8 cellular contexts compared by ENCODE assay signal in the genomic region with DNA sequence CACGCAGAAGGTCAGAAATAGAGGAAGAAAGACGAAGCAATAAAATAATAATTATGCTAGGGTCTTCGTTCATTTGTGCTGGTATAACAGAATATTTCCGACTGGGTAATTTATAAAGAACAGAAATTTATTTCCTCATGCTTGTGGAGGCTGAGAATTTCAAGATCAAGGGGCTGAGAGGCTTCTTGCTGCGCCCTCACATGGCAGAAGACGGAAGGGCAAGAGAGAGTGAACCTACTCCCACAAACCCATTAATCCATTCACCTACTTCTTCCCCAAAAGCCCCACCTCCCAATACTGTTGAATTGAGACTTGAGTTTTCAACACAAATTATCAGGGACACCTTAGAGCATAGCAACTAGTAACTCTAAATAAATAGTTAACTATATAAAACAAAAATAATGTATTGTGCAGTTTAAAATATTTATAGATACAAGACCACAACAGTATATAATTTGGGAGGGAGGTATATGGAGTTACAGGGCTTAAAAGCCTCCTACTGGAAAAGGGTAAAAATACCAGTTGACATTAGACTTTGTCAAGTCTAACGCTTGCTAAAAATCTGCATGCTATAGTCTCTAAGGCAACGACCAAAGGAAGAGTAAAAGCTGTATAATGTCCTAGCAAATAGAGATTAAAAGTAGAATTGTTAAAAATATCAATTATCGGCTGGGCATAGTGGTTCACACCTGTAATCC. TPM values are rescaled to one million over a fixed set of nuclear protein-coding genes. Genes with fewer than 3 reads are reported as not detected.
DNase-seq lines count a peak whose midpoint lies in the region; ATAC-seq and TF ChIP-seq lines count a peak whose summit lies in the region.

No MANE protein-coding gene starts in this region.

- TF ChIP-seq RAD21 in neural cell (conservative IDR thresholded peaks at IDR 0.05), result no peak

- no peak overlapping the region for H3K4me2 ChIP-seq in DOHH2 (ENCODE audit: low read length)
- no peak overlapping the region for H3K4me2 ChIP-seq in neural cell (ENCODE audit: low read length)

- no peak overlapping the region for H2AFZ ChIP-seq in neural cell (ENCODE audit: low read depth, low read length)

- no peak overlapping the region for H3K4me3 Mint-ChIP-seq in T-cell

- H3K36me3 ChIP-seq in DOHH2 (ENCODE audit: control insufficient read depth, low read length) (no peaks in the 10 kb centered on the region), neural cell (ENCODE audit: insufficient read depth, low read length) (no peaks in the 10 kb centered on the region)

- TF ChIP-seq EP300 in neural cell (conservative IDR thresholded peaks at IDR 0.05; ENCODE audit: poor library complexity, severe bottlenecking), result no peak

- peaks cover 0 to 2% of the 10 kb centered on the region in 2 donors for H3K27me3 Mint-ChIP-seq in T-cell

- H3K9me3 Mint-ChIP-seq in T-cell, result no peaks in the 10 kb centered on the region

- no peak overlapping the region for H3K27ac Mint-ChIP-seq in T-cell

- H3K9me2 ChIP-seq in DOHH2 (replicated peaks; ENCODE audit: control insufficient read depth, low read length) (no peaks in the 10 kb centered on the region), neural cell (ENCODE audit: insufficient read depth, low read length) (no peaks in the 10 kb centered on the region)

- H3K79me2 ChIP-seq in DOHH2 (ENCODE audit: control insufficient read depth, low read length) (no peaks in the 10 kb centered on the region), neural cell (replicated peaks; ENCODE audit: insufficient read depth, low read length) (no peaks in the 10 kb centered on the region)

- POLR2A ChIA-PET in T-cell (lab: Charles Lee), result no interaction called here

- H3K4me1 ChIP-seq in DOHH2 (ENCODE audit: control insufficient read depth, low read length), result no peaks in the 10 kb centered on the region

- H3K36me3 Mint-ChIP-seq in T-cell, result no peaks in the 10 kb centered on the region

- H3K27ac ChIP-seq in DOHH2 (ENCODE audit: low read depth, low read length) (no peak overlapping the region), neural cell (ENCODE audit: low read length) (no peak overlapping the region)

- H3K27me3 ChIP-seq in DOHH2 (ENCODE audit: control insufficient read depth, low read length), result peaks cover 14% of the 10 kb centered on the region
- no peaks in the 10 kb centered on the region for H3K27me3 ChIP-seq in neural cell (ENCODE audit: insufficient read depth, low read depth, low read length)

- DNase-seq in T-cell, result peak in 24 of 34 experiments; percentile 4 to 41 (median 26)
- DNase-seq in dermis blood vessel endothelial cell, result peak; percentile 69
- DNase-seq in NCI-H1930 (lab: John Stamatoyannopoulos, UW), result no peak

- H3K9ac ChIP-seq in neural cell (ENCODE audit: low read length), result no peak overlapping the region

- TF ChIP-seq CTCF in DOHH2 (IDR thresholded peaks at IDR 0.05; ENCODE audit: low read depth, low read length, poor library complexity, severe bottlenecking), result peak; percentile 49
- TF ChIP-seq CTCF in neural cell (IDR thresholded peaks at IDR 0.05; ENCODE audit: poor library complexity, severe bottlenecking), result peak; percentile 23

- CTCF ChIA-PET in T-cell (lab: Charles Lee), result interaction anchor here in 1 of 2 donors (1.0 kb wide), 1 partner anchor 38 kb away, joined by 3 read pairs; no protein-coding TSS in a partner anchor

- H4K20me1 ChIP-seq in DOHH2 (ENCODE audit: control insufficient read depth, insufficient read depth, low read depth, low read length), result no peaks in the 10 kb centered on the region
- H4K20me1 ChIP-seq in neural cell (ENCODE audit: insufficient read depth), result no peaks in the 10 kb centered on the region

- ATAC-seq in HG03103 (IDR thresholded peaks at IDR 0.05; ENCODE audit: low read depth, unreplicated experiment) (peak; percentile 56), T-cell (replicated peaks in 1 of 4) (peak in 1 of 4 experiments; percentile 47), HG02763 (IDR thresholded peaks at IDR 0.05; ENCODE audit: unreplicated experiment) (no peak), GM21367 (IDR thresholded peaks at IDR 0.05; ENCODE audit: unreplicated experiment) (no peak)

- H3K4me3 ChIP-seq in DOHH2 (ENCODE audit: low read length) (no peak overlapping the region), neural cell (ENCODE audit: low read length) (no peak overlapping the region)

- no peaks in the 10 kb centered on the region for H3F3A ChIP-seq in DOHH2 (ENCODE audit: control insufficient read depth, insufficient read depth)
- no peaks in the 10 kb centered on the region for H3F3A ChIP-seq in neural cell (ENCODE audit: insufficient read depth, low read length, poor library complexity, severe bottlenecking)

- H3K9me3 ChIP-seq in DOHH2 (ENCODE audit: control insufficient read depth, insufficient read depth, low read length) (no peaks in the 10 kb centered on the region), neural cell (ENCODE audit: low read length) (no peaks in the 10 kb centered on the region)

- peaks cover 3 to 6% (median 4%) of the 10 kb centered on the region in 3 donors for H3K4me1 Mint-ChIP-seq in T-cell

TF ChIP-seq in neural cell, 6 proteins besides CTCF, POLR2A, EP300 and RAD21:
- TF ChIP-seq SMC3 (conservative IDR thresholded peaks at IDR 0.05; ENCODE audit: poor library complexity) (no peak), POLR2AphosphoS5 (IDR thresholded peaks at IDR 0.05) (no peak), EZH2 (IDR thresholded peaks at IDR 0.05; ENCODE audit: borderline replicate concordance, insufficient read depth, low read length, poor library complexity, severe bottlenecking) (no peak), TAF1 (IDR thresholded peaks at IDR 0.05; ENCODE audit: low read depth) (no peak)
- TF ChIP-seq, protein P1, sequence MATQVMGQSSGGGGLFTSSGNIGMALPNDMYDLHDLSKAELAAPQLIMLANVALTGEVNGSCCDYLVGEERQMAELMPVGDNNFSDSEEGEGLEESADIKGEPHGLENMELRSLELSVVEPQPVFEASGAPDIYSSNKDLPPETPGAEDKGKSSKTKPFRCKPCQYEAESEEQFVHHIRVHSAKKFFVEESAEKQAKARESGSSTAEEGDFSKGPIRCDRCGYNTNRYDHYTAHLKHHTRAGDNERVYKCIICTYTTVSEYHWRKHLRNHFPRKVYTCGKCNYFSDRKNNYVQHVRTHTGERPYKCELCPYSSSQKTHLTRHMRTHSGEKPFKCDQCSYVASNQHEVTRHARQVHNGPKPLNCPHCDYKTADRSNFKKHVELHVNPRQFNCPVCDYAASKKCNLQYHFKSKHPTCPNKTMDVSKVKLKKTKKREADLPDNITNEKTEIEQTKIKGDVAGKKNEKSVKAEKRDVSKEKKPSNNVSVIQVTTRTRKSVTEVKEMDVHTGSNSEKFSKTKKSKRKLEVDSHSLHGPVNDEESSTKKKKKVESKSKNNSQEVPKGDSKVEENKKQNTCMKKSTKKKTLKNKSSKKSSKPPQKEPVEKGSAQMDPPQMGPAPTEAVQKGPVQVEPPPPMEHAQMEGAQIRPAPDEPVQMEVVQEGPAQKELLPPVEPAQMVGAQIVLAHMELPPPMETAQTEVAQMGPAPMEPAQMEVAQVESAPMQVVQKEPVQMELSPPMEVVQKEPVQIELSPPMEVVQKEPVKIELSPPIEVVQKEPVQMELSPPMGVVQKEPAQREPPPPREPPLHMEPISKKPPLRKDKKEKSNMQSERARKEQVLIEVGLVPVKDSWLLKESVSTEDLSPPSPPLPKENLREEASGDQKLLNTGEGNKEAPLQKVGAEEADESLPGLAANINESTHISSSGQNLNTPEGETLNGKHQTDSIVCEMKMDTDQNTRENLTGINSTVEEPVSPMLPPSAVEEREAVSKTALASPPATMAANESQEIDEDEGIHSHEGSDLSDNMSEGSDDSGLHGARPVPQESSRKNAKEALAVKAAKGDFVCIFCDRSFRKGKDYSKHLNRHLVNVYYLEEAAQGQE (IDR thresholded peaks at IDR 0.05; ENCODE audit: borderline replicate concordance), result no peak
TF ChIP-seq in neural cell: peak in this region for 0.

RNA-seq across cellular contexts. Expression of a gene that starts 40.3 kb away (rescaled TPM):
- total RNA-seq in T-cell (10 to 100 TPM; 17.6 to 25.3 (median 24.3) TPM), dermis blood vessel endothelial cell (19.4 and 31.4 TPM in 2 replicates)
- 26.0 and 28.6 TPM in 2 replicates for polyA plus RNA-seq in neural cell
- 72.1 and 79.1 TPM in 2 replicates for polyA minus RNA-seq in neural cell

Comparison
In these comparisons a context has a peak if more than half of its experiments do, and no peak if none do; other contexts are left out.
1. DNase-seq: peak in T-cell (24 of 34) and dermis blood vessel endothelial cell (single experiment); none in NCI-H1930 (0 of 2).